ENCODE assay signal across 1 cellular context in genomic region chr13:46124967-46125933, GRCh38.
TF ChIP-seq lines count a peak whose summit lies in the region.

No MANE protein-coding gene starts in this region.

TF ChIP-seq in HepG2, 621 proteins besides CTCF, POLR2A, EP300 and RAD21:
- TF ChIP-seq CEBPZ (IDR thresholded peaks at IDR 0.05; ENCODE audit: low read length) (no peak), PAF1 (CRISPR knock-in tag; IDR thresholded peaks at IDR 0.05) (no peak), NR2F6 (IDR thresholded peaks at IDR 0.05) (no peak), NR2F6 (CRISPR knock-in tag; IDR thresholded peaks at IDR 0.05) (no peak), ZBTB49 (CRISPR knock-in tag; IDR thresholded peaks at IDR 0.05; ENCODE audit: borderline replicate concordance) (no peak), IKZF1 (IDR thresholded peaks at IDR 0.05) (no peak), ZNF782 (CRISPR knock-in tag; IDR thresholded peaks at IDR 0.05; ENCODE audit: borderline replicate concordance) (no peak), POGK (CRISPR knock-in tag; conservative IDR thresholded peaks at IDR 0.05) (no peak), GATAD1 (CRISPR knock-in tag; IDR thresholded peaks at IDR 0.05) (no peak), E2F5 (CRISPR knock-in tag; conservative IDR thresholded peaks at IDR 0.05) (no peak), CERS6 (CRISPR knock-in tag; IDR thresholded peaks at IDR 0.05) (no peak), ATM (IDR thresholded peaks at IDR 0.05; ENCODE audit: borderline replicate concordance) (no peak), TBX2 (CRISPR knock-in tag; IDR thresholded peaks at IDR 0.05; ENCODE audit: borderline replicate concordance) (no peak), ZKSCAN8 (CRISPR knock-in tag; IDR thresholded peaks at IDR 0.05; ENCODE audit: borderline replicate concordance) (no peak), HNF4G (IDR thresholded peaks at IDR 0.05; ENCODE audit: borderline replicate concordance, low read depth, low read length) (no peak), HNF4G (CRISPR knock-in tag; IDR thresholded peaks at IDR 0.05; ENCODE audit: borderline replicate concordance, low read depth) (no peak), ZUFSP (CRISPR knock-in tag; IDR thresholded peaks at IDR 0.05; ENCODE audit: borderline replicate concordance) (no peak), MEIS2 (CRISPR knock-in tag; IDR thresholded peaks at IDR 0.05) (no peak), FOXO4 (CRISPR knock-in tag; conservative IDR thresholded peaks at IDR 0.05) (no peak), POLR2AphosphoS5 (IDR thresholded peaks at IDR 0.05; ENCODE audit: low read depth, low read length) (no peak), NCOA5 (CRISPR knock-in tag; IDR thresholded peaks at IDR 0.05) (no peak)
